8 cellular contexts compared by ENCODE assay signal in the genomic region with DNA sequence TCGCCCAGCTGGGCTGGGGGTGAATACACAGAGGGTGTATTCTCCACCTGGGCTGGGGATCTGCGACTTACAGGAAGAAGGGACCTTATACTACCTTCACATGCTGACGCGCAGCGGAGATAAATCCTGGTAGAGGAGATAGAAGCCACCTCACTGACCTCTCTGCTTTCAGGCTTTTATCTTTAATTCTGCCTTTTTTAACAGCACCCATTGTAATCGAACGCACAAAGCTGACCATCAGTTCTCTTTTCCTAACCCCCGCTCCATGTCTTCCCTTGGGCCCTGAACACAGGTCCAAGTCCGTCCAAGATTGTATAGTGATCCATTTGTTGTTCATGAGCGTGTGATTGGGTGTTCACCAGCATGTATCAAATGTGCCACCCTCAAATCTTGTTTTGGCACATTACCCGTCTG. TPM values are rescaled to one million over a fixed set of nuclear protein-coding genes. Genes with fewer than 3 reads are reported as not detected.
A peak's percentile ranks its signal among the peaks of the same experiment; 100 is the strongest.
DNase-seq lines count a peak whose midpoint lies in the region; ATAC-seq, FAIRE-seq and TF ChIP-seq lines count a peak whose summit lies in the region.

No MANE protein-coding gene starts in this region.

- DNase-seq in activated naive CD4-positive, alpha-beta T cell treated with anti-CD3 and anti-CD28 coated beads for 36 hours: no peak
- DNase-seq in activated naive CD4-positive, alpha-beta T cell (lab: John Stamatoyannopoulos, UW): no peak
- DNase-seq in K562 (ENCODE audit: extremely low read depth in 1 of 4, low spot score in 3 of 4) (no peak), mesenchymal stem cell (no peak), upper lobe of right lung (no peak), MV-4-11 (lab: John Stamatoyannopoulos, UW) (no peak), COLO829 (ENCODE audit: low spot score) (no peak), HUDEP-2 (lab: John Stamatoyannopoulos, UW; ENCODE audit: unreplicated experiment in 76 of 76) (no peak)

- no peaks in the 10 kb centered on the region for H3K9me1 ChIP-seq in K562 (ENCODE audit: control insufficient read depth, insufficient read depth, low read length)

- CTCF ChIA-PET in activated naive CD4-positive, alpha-beta T cell treated with anti-CD3 and anti-CD28 coated beads for 36 hours (lab: Charles Lee): no interaction called here
- CTCF ChIA-PET in K562 (lab: Yijun Ruan, JAX; ENCODE audit: low intra/inter-chr PET ratio): no interaction called here

- TF ChIP-seq RAD21 in K562 (CRISPR knock-in tag; conservative IDR thresholded peaks at IDR 0.05 in 1 of 2, IDR thresholded peaks at IDR 0.05 in 1 of 2): no peak

- H2BK12ac ChIP-seq in mesenchymal stem cell (ENCODE audit: low read length in 2 of 2): peak overlapping the region; percentile 4 to 11

- peak overlapping the region; percentile 87 for H3K4me3 Mint-ChIP-seq in activated naive CD4-positive, alpha-beta T cell treated with anti-CD3 and anti-CD28 coated beads for 36 hours

- H3K36me3 ChIP-seq in K562 (ENCODE audit: control insufficient read depth, insufficient read depth, low read length) (peaks cover 37% of the 10 kb centered on the region), mesenchymal stem cell (ENCODE audit: control insufficient read depth in 1 of 2, insufficient read depth in 2 of 2, low read depth in 1 of 2, low read length in 2 of 2) (peaks cover 22 to 24% of the 10 kb centered on the region in 2 experiments), upper lobe of right lung (peaks cover 4% of the 10 kb centered on the region)

- ATAC-seq in K562 (no peak), upper lobe of right lung (no peak)

- H3K4me1 Mint-ChIP-seq in activated naive CD4-positive, alpha-beta T cell treated with anti-CD3 and anti-CD28 coated beads for 36 hours (ENCODE audit: low read depth): peaks cover 36% of the 10 kb centered on the region

- H3K27ac Mint-ChIP-seq in activated naive CD4-positive, alpha-beta T cell treated with anti-CD3 and anti-CD28 coated beads for 36 hours: peak overlapping the region; percentile 77

- peak overlapping the region; percentile 91 to 95 for H3K18ac ChIP-seq in mesenchymal stem cell (ENCODE audit: low read depth in 1 of 2, low read length in 2 of 2)

- H3K4me2 ChIP-seq in K562 (ENCODE audit: insufficient read depth, low read length) (peak overlapping the region; percentile 95), mesenchymal stem cell (ENCODE audit: low read length, poor library complexity, severe bottlenecking) (no peak overlapping the region)

- H3K14ac ChIP-seq in mesenchymal stem cell (ENCODE audit: low read length in 2 of 2): no peak overlapping the region

- H3K4me3 ChIP-seq in K562: peak overlapping the region; percentile 14; the same call in 1 of the 2 replicates
- H3K4me3 ChIP-seq in mesenchymal stem cell (ENCODE audit: insufficient read depth in 1 of 2, low read depth in 1 of 2, low read length in 2 of 2): peak overlapping the region in 1 of 2 experiments; percentile 57
- H3K4me3 ChIP-seq in upper lobe of right lung: peak overlapping the region; percentile 98

- H3K9ac ChIP-seq in K562 (ENCODE audit: insufficient read depth in 1 of 2, low read depth in 2 of 2, low read length in 2 of 2) (peak overlapping the region; percentile 82; a peak in 3 of 4 replicates), mesenchymal stem cell (ENCODE audit: low read length) (peak overlapping the region; percentile 78)

- H4K8ac ChIP-seq in mesenchymal stem cell (ENCODE audit: low read length): peak overlapping the region; percentile 99

- H3K23ac ChIP-seq in mesenchymal stem cell (ENCODE audit: low read length in 2 of 2): no peak overlapping the region

- peaks cover 10 to 39% of the 10 kb centered on the region in 2 experiments for H3K4me1 ChIP-seq in K562 (replicated peaks in 1 of 2; ENCODE audit: control insufficient read depth in 2 of 2, insufficient read depth in 2 of 2, low read length in 2 of 2)
- peaks cover 11% of the 10 kb centered on the region for H3K4me1 ChIP-seq in mesenchymal stem cell (ENCODE audit: control insufficient read depth, insufficient read depth, low read depth, low read length)
- peaks cover 37% of the 10 kb centered on the region for H3K4me1 ChIP-seq in upper lobe of right lung

- peak overlapping the region; percentile 69 for H2BK120ac ChIP-seq in mesenchymal stem cell (ENCODE audit: low read depth, low read length)

- H2AFZ ChIP-seq in K562 (ENCODE audit: low read depth, low read length) (peak overlapping the region; percentile 75), mesenchymal stem cell (ENCODE audit: low read depth, low read length) (peak overlapping the region; percentile 79)

- H3K9me3 Mint-ChIP-seq in activated naive CD4-positive, alpha-beta T cell treated with anti-CD3 and anti-CD28 coated beads for 36 hours: no peaks in the 10 kb centered on the region

- WGBS in K562 (ENCODE audit: insufficient coverage, low coverage, missing lambda C conversion rate): 48% methylated on average over 11 of the region's 11 CpGs
- WGBS in mesenchymal stem cell: 95% methylated on average over 11 of the region's 11 CpGs

- H3K4ac ChIP-seq in mesenchymal stem cell (ENCODE audit: low read depth in 1 of 2, low read length in 2 of 2): peak overlapping the region; percentile 49 to 98

- peak overlapping the region; percentile 96 for H3K27ac ChIP-seq in K562 (ENCODE audit: extremely low read depth, low read depth, low read length)
- peak overlapping the region; percentile 60 for H3K27ac ChIP-seq in mesenchymal stem cell (ENCODE audit: low read length, poor library complexity, severe bottlenecking)
- peak overlapping the region; percentile 99 for H3K27ac ChIP-seq in upper lobe of right lung

- H3K27me3 Mint-ChIP-seq in activated naive CD4-positive, alpha-beta T cell treated with anti-CD3 and anti-CD28 coated beads for 36 hours (ENCODE audit: low read depth): no peaks in the 10 kb centered on the region

- TSS peak; percentile 97 for BruUV-seq in K562 (replicated peaks; lab: Mats Ljungman, UMichigan)

- TF ChIP-seq POLR2A in K562 (conservative IDR thresholded peaks at IDR 0.05): no peak

- H3K36me3 Mint-ChIP-seq in activated naive CD4-positive, alpha-beta T cell treated with anti-CD3 and anti-CD28 coated beads for 36 hours (ENCODE audit: low read depth): peaks cover 4% of the 10 kb centered on the region

- H2BK15ac ChIP-seq in mesenchymal stem cell (ENCODE audit: low read depth, poor library complexity, severe bottlenecking): peak overlapping the region; percentile 15

- POLR2A ChIA-PET in K562 (lab: Yijun Ruan, JAX): interaction anchor here (1.0 kb wide), 1 partner anchor 73 kb away, joined by 3 read pairs; no protein-coding TSS in a partner anchor

- H4K20me1 ChIP-seq in K562 (replicated peaks; ENCODE audit: control insufficient read depth, insufficient read depth, low read length): no peaks in the 10 kb centered on the region

- intact Hi-C loops in activated naive CD4-positive, alpha-beta T cell treated with anti-CD3 and anti-CD28 coated beads for 36 hours (cut with micrococcal nuclease): loop anchor here (1.0 to 2.0 kb wide), 5 partner anchors 9 to 175 kb away; partner anchors contain the start of genes ANAPC15, LRRC51, NUMA1 and RNF121
- intact Hi-C loops in K562 (cut with micrococcal nuclease): loop anchor here (1.0 to 5.0 kb wide), 2 partner anchors 23 to 329 kb away; partner anchors contain the start of genes CLPB, LRRC51 and NUMA1
- intact Hi-C loops in upper lobe of right lung (cut with DNase I): no loop called here

- H3K79me1 ChIP-seq in mesenchymal stem cell (replicated peaks; ENCODE audit: low read length, poor library complexity, severe bottlenecking): peaks cover 19% of the 10 kb centered on the region

- H4K91ac ChIP-seq in mesenchymal stem cell (ENCODE audit: low read length): peak overlapping the region; percentile 79

- peak; percentile 44 for FAIRE-seq in K562 (lab: Jason Lieb, UNC)

- H3K27me3 ChIP-seq in K562 (ENCODE audit: control insufficient read depth in 2 of 2, insufficient read depth in 2 of 2, low read length in 2 of 2): no peaks in the 10 kb centered on the region
- H3K27me3 ChIP-seq in mesenchymal stem cell (ENCODE audit: control insufficient read depth in 1 of 2, insufficient read depth in 1 of 2, low read length in 2 of 2): no peaks in the 10 kb centered on the region
- no peaks in the 10 kb centered on the region for H3K27me3 ChIP-seq in upper lobe of right lung

- H3K9me3 ChIP-seq in K562 (replicated peaks; ENCODE audit: control insufficient read depth, insufficient read depth, low read depth, low read length): no peaks in the 10 kb centered on the region
- no peaks in the 10 kb centered on the region for H3K9me3 ChIP-seq in mesenchymal stem cell (ENCODE audit: control insufficient read depth, low read length)
- no peaks in the 10 kb centered on the region for H3K9me3 ChIP-seq in upper lobe of right lung

- H2BK5ac ChIP-seq in mesenchymal stem cell (ENCODE audit: low read depth, low read length, poor library complexity, severe bottlenecking): no peak overlapping the region

- peak overlapping the region; percentile 84 for H2AK5ac ChIP-seq in mesenchymal stem cell (ENCODE audit: low read length, severe bottlenecking)

- no peak for TF ChIP-seq EP300 in K562 (IDR thresholded peaks at IDR 0.05; ENCODE audit: low read length)

- in situ Hi-C loops in K562 (cut with MboI): no loop called here

- 0 out of 6 replicates have a peak, but pooled peaks of 1 of the 3 experiments have one; percentile 28 for TF ChIP-seq CTCF in K562 (IDR thresholded peaks at IDR 0.05 in 2 of 3, conservative IDR thresholded peaks at IDR 0.05 in 1 of 3; ENCODE audit: insufficient read depth in 2 of 3, low read depth in 1 of 3, low read length in 3 of 3)
- TF ChIP-seq CTCF in upper lobe of right lung (IDR thresholded peaks at IDR 0.05): no peak

- H3K79me2 ChIP-seq in K562 (ENCODE audit: control insufficient read depth, insufficient read depth, low read length): peaks cover 43% of the 10 kb centered on the region

RNA-seq across cellular contexts. Expression of gene LAMTOR1, which starts 0.7 kb away (rescaled TPM):
- 10 to 100 TPM; 39.1 to 41.8 TPM for total RNA-seq in activated naive CD4-positive, alpha-beta T cell treated with anti-CD3 and anti-CD28 coated beads for 36 hours
- 56.6 and 74.7 TPM in 2 replicates for total RNA-seq in K562 (2011; cell fraction: chromatin; rRNA removed; ENCODE audit: low replicate concordance)
- 60.5 and 60.8 TPM in 2 replicates for total RNA-seq in K562 (2011; cell fraction: nucleolus; rRNA removed)
- total RNA-seq in K562 (2011; cell fraction: nucleoplasm; rRNA removed): 67.6 and 104 TPM in 2 replicates
- 86.0 and 124 TPM in 2 replicates for total RNA-seq in K562 (2014; rRNA removed)
- total RNA-seq in K562 (2014; rRNA removed; fragmentation: Illumina TruSeq; extraction: Trizol): 71.5 and 84.6 TPM in 2 replicates
- total RNA-seq in K562 (2015; rRNA removed; fragmentation: Illumina TruSeq; extraction: Trizol): 77.4 and 80.0 TPM in 2 replicates
- total RNA-seq in K562 (2021): 66.4 and 71.3 TPM in 2 replicates
- polyA plus RNA-seq in K562 (2011; rRNA removed): 62.6 and 76.1 TPM in 2 replicates
- 119 and 150 TPM in 2 replicates for polyA plus RNA-seq in K562 (2011; cell fraction: cytosol; rRNA removed)
- 63.9 and 70.2 TPM in 2 replicates for polyA plus RNA-seq in K562 (2011; cell fraction: nucleus; rRNA removed)
- polyA plus RNA-seq in K562 (2012): 95.8 and 155 TPM in 2 replicates
- polyA plus RNA-seq in K562 (2014; fragmentation: Illumina TruSeq; extraction: Trizol): 104 and 110 TPM in 2 replicates
- 10 to 100 TPM; 91.1 to 97.5 TPM for polyA plus RNA-seq in K562 (2014; fragmentation: Nextera tagmentation; extraction: Ambion mirVana)
- 85.3 and 93.5 TPM in 2 replicates for polyA plus RNA-seq in K562 (2014; rRNA removed)
- 53.8 and 69.6 TPM in 2 replicates for polyA minus RNA-seq in K562 (2011; rRNA and poly(A)+ RNA removed)
- 81.5 and 96.2 TPM in 2 replicates for polyA minus RNA-seq in K562 (2011; cell fraction: cytosol; rRNA and poly(A)+ RNA removed)
- polyA minus RNA-seq in K562 (2011; cell fraction: nucleus; rRNA and poly(A)+ RNA removed): 34.2 and 46.9 TPM in 2 replicates
- polyA plus RNA-seq in mesenchymal stem cell (2013, experiment 1 of 2): 135 TPM
- polyA plus RNA-seq in mesenchymal stem cell (2013, experiment 2 of 2): 137 TPM
- total RNA-seq in upper lobe of right lung: 100 TPM

RNA-seq across cellular contexts. Expression of gene TOMT, which starts 2.0 kb away (rescaled TPM):
- total RNA-seq in activated naive CD4-positive, alpha-beta T cell treated with anti-CD3 and anti-CD28 coated beads for 36 hours: not detected
- total RNA-seq in K562 (2011; cell fraction: chromatin; rRNA removed; ENCODE audit: low replicate concordance): not detected in 2 replicates
- total RNA-seq in K562 (2011; cell fraction: nucleolus; rRNA removed): not detected in 2 replicates
- not detected in 2 replicates for total RNA-seq in K562 (2011; cell fraction: nucleoplasm; rRNA removed)
- total RNA-seq in K562 (2014; rRNA removed) (not detected in 2 replicates), K562 (2014; rRNA removed; fragmentation: Illumina TruSeq; extraction: Trizol) (not detected in 2 replicates), K562 (2015; rRNA removed; fragmentation: Illumina TruSeq; extraction: Trizol) (not detected in 2 replicates), K562 (2021) (not detected in 2 replicates), upper lobe of right lung (not detected)
- polyA plus RNA-seq in K562 (2011; rRNA removed) (not detected in 2 replicates), K562 (2014; fragmentation: Illumina TruSeq; extraction: Trizol) (not detected in 2 replicates), K562 (2014; fragmentation: Nextera tagmentation; extraction: Ambion mirVana) (not detected), K562 (2014; rRNA removed) (not detected in 2 replicates)
- polyA plus RNA-seq in K562 (2011; cell fraction: cytosol; rRNA removed): not detected in 2 replicates
- not detected in 2 replicates for polyA plus RNA-seq in K562 (2011; cell fraction: nucleus; rRNA removed)
- not detected in 2 replicates for polyA plus RNA-seq in K562 (2012)
- not detected in 2 replicates for polyA minus RNA-seq in K562 (2011; rRNA and poly(A)+ RNA removed)
- polyA minus RNA-seq in K562 (2011; cell fraction: cytosol; rRNA and poly(A)+ RNA removed): not detected in 2 replicates
- not detected in 2 replicates for polyA minus RNA-seq in K562 (2011; cell fraction: nucleus; rRNA and poly(A)+ RNA removed)
- polyA plus RNA-seq in mesenchymal stem cell (2013, experiment 1 of 2): not detected
- polyA plus RNA-seq in mesenchymal stem cell (2013, experiment 2 of 2): not detected

RNA-seq across cellular contexts. Expression of gene ANAPC15, which starts 8.7 kb away (rescaled TPM):
- 10 to 100 TPM; 69.1 to 70.3 TPM for total RNA-seq in activated naive CD4-positive, alpha-beta T cell treated with anti-CD3 and anti-CD28 coated beads for 36 hours
- 13.0 and 14.3 TPM in 2 replicates for total RNA-seq in K562 (2011; cell fraction: chromatin; rRNA removed; ENCODE audit: low replicate concordance)
- total RNA-seq in K562 (2011; cell fraction: nucleolus; rRNA removed): 15.5 and 17.0 TPM in 2 replicates
- 22.1 and 26.9 TPM in 2 replicates for total RNA-seq in K562 (2011; cell fraction: nucleoplasm; rRNA removed)
- total RNA-seq in K562 (2014; rRNA removed) (71.8 and 79.9 TPM in 2 replicates), K562 (2014; rRNA removed; fragmentation: Illumina TruSeq; extraction: Trizol) (53.5 and 59.0 TPM in 2 replicates), K562 (2015; rRNA removed; fragmentation: Illumina TruSeq; extraction: Trizol) (67.2 and 74.9 TPM in 2 replicates), K562 (2021) (63.5 and 72.7 TPM in 2 replicates), upper lobe of right lung (25.2 TPM)
- polyA plus RNA-seq in K562 (2011; rRNA removed) (40.9 and 53.0 TPM in 2 replicates), K562 (2014; fragmentation: Illumina TruSeq; extraction: Trizol) (110 and 117 TPM in 2 replicates), K562 (2014; fragmentation: Nextera tagmentation; extraction: Ambion mirVana) (100 to 1,000 TPM; 197 to 254 TPM), K562 (2014; rRNA removed) (75.7 and 80.1 TPM in 2 replicates)
- polyA plus RNA-seq in K562 (2011; cell fraction: cytosol; rRNA removed): 54.1 and 55.7 TPM in 2 replicates
- polyA plus RNA-seq in K562 (2011; cell fraction: nucleus; rRNA removed): 36.7 and 37.1 TPM in 2 replicates
- polyA plus RNA-seq in K562 (2012): 86.1 and 99.9 TPM in 2 replicates
- polyA minus RNA-seq in K562 (2011; rRNA and poly(A)+ RNA removed): 91.2 and 94.5 TPM in 2 replicates
- 12.2 and 13.6 TPM in 2 replicates for polyA minus RNA-seq in K562 (2011; cell fraction: cytosol; rRNA and poly(A)+ RNA removed)
- polyA minus RNA-seq in K562 (2011; cell fraction: nucleus; rRNA and poly(A)+ RNA removed): 6.5 and 14.0 TPM in 2 replicates
- polyA plus RNA-seq in mesenchymal stem cell (2013, experiment 1 of 2): 35.1 TPM
- 36.7 TPM for polyA plus RNA-seq in mesenchymal stem cell (2013, experiment 2 of 2)

RNA-seq across cellular contexts. Expression of gene LRRC51, which starts 23.1 kb away (rescaled TPM):
- 1 to 10 TPM; 6.8 to 8.3 TPM for total RNA-seq in activated naive CD4-positive, alpha-beta T cell treated with anti-CD3 and anti-CD28 coated beads for 36 hours
- total RNA-seq in K562 (2011; cell fraction: chromatin; rRNA removed; ENCODE audit: low replicate concordance): 3.4 and 10.3 TPM in 2 replicates
- 3.2 and 3.3 TPM in 2 replicates for total RNA-seq in K562 (2011; cell fraction: nucleolus; rRNA removed)
- 3.4 and 4.8 TPM in 2 replicates for total RNA-seq in K562 (2011; cell fraction: nucleoplasm; rRNA removed)
- total RNA-seq in K562 (2014; rRNA removed) (5.1 and 9.1 TPM in 2 replicates), K562 (2014; rRNA removed; fragmentation: Illumina TruSeq; extraction: Trizol) (4.8 and 5.1 TPM in 2 replicates), K562 (2015; rRNA removed; fragmentation: Illumina TruSeq; extraction: Trizol) (4.2 and 4.7 TPM in 2 replicates), K562 (2021) (5.1 and 5.2 TPM in 2 replicates), upper lobe of right lung (6.8 TPM)
- polyA plus RNA-seq in K562 (2011; rRNA removed) (6.3 and 10.6 TPM in 2 replicates), K562 (2014; fragmentation: Illumina TruSeq; extraction: Trizol) (7.1 and 8.2 TPM in 2 replicates), K562 (2014; fragmentation: Nextera tagmentation; extraction: Ambion mirVana) (1 to 10 TPM; 6.9 to 8.6 TPM), K562 (2014; rRNA removed) (5.6 and 9.9 TPM in 2 replicates)
- 4.0 and 9.4 TPM in 2 replicates for polyA plus RNA-seq in K562 (2011; cell fraction: cytosol; rRNA removed)
- polyA plus RNA-seq in K562 (2011; cell fraction: nucleus; rRNA removed): 4.0 and 6.8 TPM in 2 replicates
- polyA plus RNA-seq in K562 (2012): 7.8 and 10.9 TPM in 2 replicates
- polyA minus RNA-seq in K562 (2011; rRNA and poly(A)+ RNA removed): 3.5 and 7.7 TPM in 2 replicates
- polyA minus RNA-seq in K562 (2011; cell fraction: cytosol; rRNA and poly(A)+ RNA removed): 0.76 and 1.2 TPM in 2 replicates
- polyA minus RNA-seq in K562 (2011; cell fraction: nucleus; rRNA and poly(A)+ RNA removed): 0.78 and 2.7 TPM in 2 replicates
- polyA plus RNA-seq in mesenchymal stem cell (2013, experiment 1 of 2): 3.2 TPM
- polyA plus RNA-seq in mesenchymal stem cell (2013, experiment 2 of 2): 3.9 TPM

RNA-seq across cellular contexts. Expression of gene NUMA1, which starts 23.4 kb away (rescaled TPM):
- total RNA-seq in activated naive CD4-positive, alpha-beta T cell treated with anti-CD3 and anti-CD28 coated beads for 36 hours: 100 to 1,000 TPM; 189 to 194 TPM
- 274 and 395 TPM in 2 replicates for total RNA-seq in K562 (2011; cell fraction: chromatin; rRNA removed; ENCODE audit: low replicate concordance)
- total RNA-seq in K562 (2011; cell fraction: nucleolus; rRNA removed): 203 and 209 TPM in 2 replicates
- total RNA-seq in K562 (2011; cell fraction: nucleoplasm; rRNA removed): 193 and 293 TPM in 2 replicates
- total RNA-seq in K562 (2014; rRNA removed) (93.1 and 94.7 TPM in 2 replicates), K562 (2014; rRNA removed; fragmentation: Illumina TruSeq; extraction: Trizol) (40.3 and 41.4 TPM in 2 replicates), K562 (2015; rRNA removed; fragmentation: Illumina TruSeq; extraction: Trizol) (46.9 and 50.4 TPM in 2 replicates), K562 (2021) (83.1 and 104 TPM in 2 replicates), upper lobe of right lung (192 TPM)
- polyA plus RNA-seq in K562 (2011; rRNA removed) (51.2 and 72.8 TPM in 2 replicates), K562 (2014; fragmentation: Illumina TruSeq; extraction: Trizol) (74.2 and 85.9 TPM in 2 replicates), K562 (2014; fragmentation: Nextera tagmentation; extraction: Ambion mirVana) (1 to 10 TPM; 4.1 to 7.6 TPM), K562 (2014; rRNA removed) (66.4 and 85.2 TPM in 2 replicates)
- 51.6 and 71.5 TPM in 2 replicates for polyA plus RNA-seq in K562 (2011; cell fraction: cytosol; rRNA removed)
- polyA plus RNA-seq in K562 (2011; cell fraction: nucleus; rRNA removed): 256 and 329 TPM in 2 replicates
- polyA plus RNA-seq in K562 (2012): 73.1 and 108 TPM in 2 replicates
- 89.9 and 94.4 TPM in 2 replicates for polyA minus RNA-seq in K562 (2011; rRNA and poly(A)+ RNA removed)
- 77.1 and 80.0 TPM in 2 replicates for polyA minus RNA-seq in K562 (2011; cell fraction: cytosol; rRNA and poly(A)+ RNA removed)
- polyA minus RNA-seq in K562 (2011; cell fraction: nucleus; rRNA and poly(A)+ RNA removed): 111 and 169 TPM in 2 replicates
- polyA plus RNA-seq in mesenchymal stem cell (2013, experiment 1 of 2): 54.5 TPM
- polyA plus RNA-seq in mesenchymal stem cell (2013, experiment 2 of 2): 49.1 TPM
